Comparison of ENCODE assay signal across 8 cellular contexts in genomic region chr12:120438495-120439198, GRCh38. TPM values are rescaled to one million over a fixed set of nuclear protein-coding genes. Genes with fewer than 3 reads are reported as not detected.
DNase-seq lines count a peak whose midpoint lies in the region; ATAC-seq, FAIRE-seq and TF ChIP-seq lines count a peak whose summit lies in the region.

No MANE protein-coding gene starts in this region.

- peak overlapping the region; percentile 79 for H3K9ac ChIP-seq in HepG2 (ENCODE audit: insufficient read depth, low read depth, low read length)

- in situ Hi-C loops in HepG2 (cut with HindIII; ENCODE audit: extremely low pct_ligation_motif_present, low pct_unique_long_range_greater_than_20kb), result loop anchor here (10.0 kb wide), 1 partner anchor 114 kb away; the partner anchor contains the start of gene PLA2G1B
- in situ Hi-C loops in transverse colon (cut with MboI; ENCODE audit: low pct_ligation_motif_present in 1 of 4, low pct_unique_long_range_greater_than_20kb in 1 of 4, low sequenced_read_pairs in 3 of 4), result loop anchor here in 2 of 4 donors (10.0 kb wide), 2 partner anchors 84 to 114 kb away; partner anchors contain the start of gene PLA2G1B (in 1 of the 2)

- DNase-seq in A549 (ENCODE audit: low read depth in 1 of 2, low spot score in 1 of 2), result no peak
- DNase-seq in HFF-Myc (ENCODE audit: extremely low read depth, low read depth), result no peak
- no peak for DNase-seq in ascending aorta (ENCODE audit: low spot score in 2 of 2)
- no peak for DNase-seq in HepG2 (ENCODE audit: low spot score)
- DNase-seq in transverse colon, result no peak
- DNase-seq in activated CD4-positive, CD25-positive, alpha-beta regulatory T cell treated with anti-CD3 and anti-CD28 coated beads, Interleukin-2, amount 50 U/mL, for 72 hours, result no peak
- no peak for DNase-seq in NCI-H1436 treated with DMSO at 0.1 percent for 48 hours (lab: John Stamatoyannopoulos, UW)

- peaks cover 14% of the 10 kb centered on the region for H3K4me1 ChIP-seq in A549
- peaks cover 0 to 15% of the 10 kb centered on the region in 2 donors for H3K4me1 ChIP-seq in ascending aorta
- H3K4me1 ChIP-seq in HepG2 (ENCODE audit: insufficient read depth, low read length), result peaks cover 27% of the 10 kb centered on the region
- H3K4me1 ChIP-seq in transverse colon, result peaks cover 11 to 20% (median 13%) of the 10 kb centered on the region in 4 donors

- H4K20me1 ChIP-seq in HepG2 (ENCODE audit: insufficient read depth, low read length), result peaks cover 16% of the 10 kb centered on the region; the same call in 1 of the 2 replicates

- H3K36me3 ChIP-seq in ascending aorta (peaks cover 19 to 26% of the 10 kb centered on the region in 2 donors), HepG2 (replicated peaks in 1 of 2; ENCODE audit: control insufficient read depth in 1 of 2, insufficient read depth in 2 of 2, low read length in 2 of 2) (peaks cover 6 to 18% of the 10 kb centered on the region in 2 experiments; a peak in 3 of 5 replicates), transverse colon (peaks cover 0 to 7% (median 2%) of the 10 kb centered on the region in 4 donors)

- H3K27ac ChIP-seq in A549 (peak overlapping the region; percentile 71 to 91), ascending aorta (peak overlapping the region; percentile 72 to 77), HepG2 (ENCODE audit: extremely low read length, insufficient read depth, low read length) (peak overlapping the region; percentile 52), transverse colon (peak overlapping the region; percentile 90 to 92 (median 92))

- no peak for TF ChIP-seq RAD21 in A549 (conservative IDR thresholded peaks at IDR 0.05 in 1 of 2, IDR thresholded peaks at IDR 0.05 in 1 of 2)
- TF ChIP-seq RAD21 in HepG2 (CRISPR knock-in tag; IDR thresholded peaks at IDR 0.05), result no peak

- H2AFZ ChIP-seq in HepG2 (ENCODE audit: low read length), result no peak overlapping the region

- WGBS in A549 (ENCODE audit: missing lambda C conversion rate), result 37% methylated on average over 17 of the region's 17 CpGs
- WGBS in HepG2 (ENCODE audit: low lambda C conversion rate), result 16% methylated on average over 15 of the region's 17 CpGs
- WGBS in transverse colon (ENCODE audit: low coverage in 1 of 2), 2 donors, result 21 to 33% methylated on average over 9 to 17 of the region's 17 CpGs

- TF ChIP-seq EP300 in A549 (IDR thresholded peaks at IDR 0.05) (no peak), HepG2 (IDR thresholded peaks at IDR 0.05; ENCODE audit: low read depth in 2 of 2, low read length in 2 of 2) (no peak), HepG2 (CRISPR knock-in tag; IDR thresholded peaks at IDR 0.05; ENCODE audit: borderline replicate concordance) (no peak), transverse colon (IDR thresholded peaks at IDR 0.05; ENCODE audit: low read depth) (no peak)

- TF ChIP-seq POLR2A in A549 (IDR thresholded peaks at IDR 0.05; ENCODE audit: low read length), result no peak
- TF ChIP-seq POLR2A in HepG2 (IDR thresholded peaks at IDR 0.05; ENCODE audit: insufficient read depth in 1 of 2, low read depth in 2 of 2, low read length in 2 of 2), result no peak
- TF ChIP-seq POLR2A in transverse colon (IDR thresholded peaks at IDR 0.05), result no peak

- H3K4me2 ChIP-seq in A549, result peak overlapping the region; percentile 90
- H3K4me2 ChIP-seq in HepG2 (ENCODE audit: low read depth, low read length), result peak overlapping the region; percentile 90

- POLR2A ChIA-PET in A549 (lab: Yijun Ruan, JAX), result interaction anchor here (0.6 to 1.3 kb wide), 2 partner anchors 50 to 147 kb away, joined by 4 to 10 read pairs; partner anchors contain the start of gene RNU4-2
- POLR2A ChIA-PET in HepG2 (lab: Yijun Ruan, JAX), result interaction anchor here (0.7 to 1.4 kb wide), 4 partner anchors 7 to 237 kb away, joined by 3 to 8 read pairs (median 6); partner anchors contain the start of gene RPLP0

- FAIRE-seq in A549 (lab: Jason Lieb, UNC) (no peak), HepG2 (lab: Jason Lieb, UNC) (no peak)

- H3K4me3 ChIP-seq in A549 (peak overlapping the region; percentile 79), HFF-Myc (replicated peaks; ENCODE audit: low read depth, low read length) (peak overlapping the region; percentile 88), ascending aorta (peak overlapping the region; percentile 68 to 84), HepG2 (replicated peaks in 1 of 3; ENCODE audit: insufficient read depth in 1 of 3, low read depth in 2 of 3, low read length in 3 of 3) (peak overlapping the region; percentile 85 to 96 (median 90)), transverse colon (peak overlapping the region; percentile 69 to 94 (median 83))

- peak; percentile 2 to 11; a peak in 3 of 6 replicates for ATAC-seq in A549
- ATAC-seq in HepG2, result peak; percentile 20
- ATAC-seq in GM18519 (IDR thresholded peaks at IDR 0.05; ENCODE audit: low FRiP score, unreplicated experiment), result no peak

- H3K9me3 ChIP-seq in A549 (no peaks in the 10 kb centered on the region), ascending aorta (no peaks in the 10 kb centered on the region), HepG2 (ENCODE audit: low read length) (no peaks in the 10 kb centered on the region), transverse colon (no peaks in the 10 kb centered on the region)

- BruUV-seq in HepG2 (replicated peaks; lab: Mats Ljungman, UMichigan), result TSS peak; percentile 77

- peaks cover 24% of the 10 kb centered on the region for H3K79me2 ChIP-seq in HepG2 (ENCODE audit: insufficient read depth, low read length)

- TF ChIP-seq CTCF in A549 (IDR thresholded peaks at IDR 0.05), result no peak
- no peak for TF ChIP-seq CTCF in HFF-Myc (IDR thresholded peaks at IDR 0.05; ENCODE audit: low read depth, low read length, missing control alignments)
- TF ChIP-seq CTCF in ascending aorta (IDR thresholded peaks at IDR 0.05), result no peak
- no peak for TF ChIP-seq CTCF in HepG2 (CRISPR knock-in tag; IDR thresholded peaks at IDR 0.05)
- TF ChIP-seq CTCF in transverse colon (IDR thresholded peaks at IDR 0.05), result no peak

- intact Hi-C loops in ascending aorta (cut with DNase I), result no loop called here
- intact Hi-C loops in HepG2 (cut with micrococcal nuclease; ENCODE audit: unreplicated experiment), result loop anchor here (2.0 to 10.0 kb wide), 2 partner anchors 28 to 114 kb away; partner anchors contain the start of gene PLA2G1B
- intact Hi-C loops in transverse colon (cut with DNase I; ENCODE audit: low total_unique reads), result no loop called here

- CTCF ChIA-PET in A549 (lab: Yijun Ruan, JAX), result interaction anchor here (0.9 to 10.1 kb wide), 15 partner anchors 9 to 238 kb away, joined by 3 to 99 read pairs (median 4); partner anchors contain the start of genes RPLP0 and SRSF9
- CTCF ChIA-PET in HepG2 (lab: Yijun Ruan, JAX; ENCODE audit: low intra/inter-chr PET ratio, low total read pairs), result interaction anchor here (1.2 kb wide), 1 partner anchor 31 kb away, joined by 3 read pairs; the partner anchor contains the start of gene SRSF9

- no peaks in the 10 kb centered on the region for H3K27me3 ChIP-seq in ascending aorta
- no peaks in the 10 kb centered on the region; a peak in 1 of 5 replicates for H3K27me3 ChIP-seq in HepG2 (ENCODE audit: control insufficient read depth in 1 of 2, insufficient read depth in 2 of 2, low read length in 2 of 2)
- H3K27me3 ChIP-seq in transverse colon, result no peaks in the 10 kb centered on the region

RNA-seq across cellular contexts. Expression of gene COX6A1, which starts 0.7 kb away (rescaled TPM):
- polyA plus RNA-seq in A549 (2011; rRNA removed) (948 and 1,287 TPM in 2 replicates), A549 (2017; fragmentation: RNase III; extraction: RNeasy Plus Mini Kit Qiagen cat#74134 plus additional on column Dnase treatment) (709 to 768 TPM (median 759 TPM) in 3 replicates), HepG2 (2011; rRNA removed) (655 and 673 TPM in 2 replicates)
- 2,005 and 2,029 TPM in 2 replicates for polyA plus RNA-seq in A549 (2012; cell fraction: cytosol; rRNA removed)
- 3,876 and 3,914 TPM in 2 replicates for polyA plus RNA-seq in A549 (2012; cell fraction: nucleus; rRNA removed)
- 209 and 257 TPM in 2 replicates for polyA minus RNA-seq in A549 (2011; rRNA and poly(A)+ RNA removed)
- total RNA-seq in ascending aorta (686 TPM), HepG2 (2016; rRNA removed; fragmentation: Illumina TruSeq; extraction: Trizol) (204 and 542 TPM in 2 replicates), transverse colon (1,000 to 10,000 TPM in 2 of 4 donors, 100 to 1,000 TPM in 2; 469 to 1,865 (median 1,048) TPM)
- 121 and 131 TPM in 2 replicates for total RNA-seq in HepG2 (2016; cell fraction: cytosol; rRNA removed; fragmentation: Illumina TruSeq; extraction: Trizol; ENCODE audit: low read depth)
- total RNA-seq in HepG2 (2016; cell fraction: insoluble cytoplasmic fraction; rRNA removed; fragmentation: Illumina TruSeq; extraction: Trizol), result 226 and 562 TPM in 2 replicates
- total RNA-seq in HepG2 (2016; cell fraction: membrane; rRNA removed; fragmentation: Illumina TruSeq; extraction: Trizol), result 107 and 111 TPM in 2 replicates
- 291 and 339 TPM in 2 replicates for total RNA-seq in HepG2 (2016; cell fraction: nucleus; rRNA removed; fragmentation: Illumina TruSeq; extraction: Trizol)
- polyA plus RNA-seq in HepG2 (2011; cell fraction: cytosol; rRNA removed), result 682 and 991 TPM in 2 replicates
- polyA plus RNA-seq in HepG2 (2011; cell fraction: nucleus; rRNA removed), result 688 and 965 TPM in 2 replicates
- polyA plus RNA-seq in HepG2 (2012), result 389 and 405 TPM in 2 replicates
- 114 and 131 TPM in 2 replicates for polyA plus RNA-seq in HepG2 (2016; cell fraction: cytosol; fragmentation: Illumina TruSeq; extraction: Trizol; ENCODE audit: low read depth)
- polyA plus RNA-seq in HepG2 (2016; cell fraction: insoluble cytoplasmic fraction; fragmentation: Illumina TruSeq; extraction: Trizol; ENCODE audit: low read depth), result 204 and 225 TPM in 2 replicates
- polyA plus RNA-seq in HepG2 (2016; cell fraction: membrane; fragmentation: Illumina TruSeq; extraction: Trizol; ENCODE audit: low read depth), result 86.9 and 92.6 TPM in 2 replicates
- polyA plus RNA-seq in HepG2 (2016; cell fraction: nucleus; fragmentation: Illumina TruSeq; extraction: Trizol; ENCODE audit: insufficient read depth, low read depth), result 490 and 539 TPM in 2 replicates
- 318 and 569 TPM in 2 replicates for polyA minus RNA-seq in HepG2 (2011; rRNA and poly(A)+ RNA removed; ENCODE audit: low replicate concordance)
- 173 and 174 TPM in 2 replicates for polyA minus RNA-seq in HepG2 (2011; cell fraction: cytosol; rRNA and poly(A)+ RNA removed)
- 97.8 and 134 TPM in 2 replicates for polyA minus RNA-seq in HepG2 (2011; cell fraction: nucleus; rRNA and poly(A)+ RNA removed)

RNA-seq across cellular contexts. Expression of gene TRIAP1, which starts 7.5 kb away (rescaled TPM):
- polyA plus RNA-seq in A549 (2011; rRNA removed) (97.9 and 114 TPM in 2 replicates), A549 (2017; fragmentation: RNase III; extraction: RNeasy Plus Mini Kit Qiagen cat#74134 plus additional on column Dnase treatment) (70.9 to 81.9 TPM (median 72.3 TPM) in 3 replicates), HepG2 (2011; rRNA removed) (44.4 and 55.0 TPM in 2 replicates)
- polyA plus RNA-seq in A549 (2012; cell fraction: cytosol; rRNA removed), result 24.2 and 27.2 TPM in 2 replicates
- 6.6 and 9.9 TPM in 2 replicates for polyA plus RNA-seq in A549 (2012; cell fraction: nucleus; rRNA removed)
- polyA minus RNA-seq in A549 (2011; rRNA and poly(A)+ RNA removed), result 11.1 and 12.6 TPM in 2 replicates
- total RNA-seq in ascending aorta (12.1 TPM), HepG2 (2016; rRNA removed; fragmentation: Illumina TruSeq; extraction: Trizol) (117 and 178 TPM in 2 replicates), transverse colon (10 to 100 TPM in 3 of 4 donors, 1 to 10 TPM in 1; 7.2 to 20.9 (median 11.9) TPM)
- total RNA-seq in HepG2 (2016; cell fraction: cytosol; rRNA removed; fragmentation: Illumina TruSeq; extraction: Trizol; ENCODE audit: low read depth), result 39.1 and 44.5 TPM in 2 replicates
- 119 and 181 TPM in 2 replicates for total RNA-seq in HepG2 (2016; cell fraction: insoluble cytoplasmic fraction; rRNA removed; fragmentation: Illumina TruSeq; extraction: Trizol)
- total RNA-seq in HepG2 (2016; cell fraction: membrane; rRNA removed; fragmentation: Illumina TruSeq; extraction: Trizol), result 111 and 122 TPM in 2 replicates
- 43.7 and 44.3 TPM in 2 replicates for total RNA-seq in HepG2 (2016; cell fraction: nucleus; rRNA removed; fragmentation: Illumina TruSeq; extraction: Trizol)
- 24.2 and 38.0 TPM in 2 replicates for polyA plus RNA-seq in HepG2 (2011; cell fraction: cytosol; rRNA removed)
- polyA plus RNA-seq in HepG2 (2011; cell fraction: nucleus; rRNA removed), result 10.3 and 10.4 TPM in 2 replicates
- 53.7 and 57.3 TPM in 2 replicates for polyA plus RNA-seq in HepG2 (2012)
- polyA plus RNA-seq in HepG2 (2016; cell fraction: cytosol; fragmentation: Illumina TruSeq; extraction: Trizol; ENCODE audit: low read depth), result 40.5 and 48.9 TPM in 2 replicates
- polyA plus RNA-seq in HepG2 (2016; cell fraction: insoluble cytoplasmic fraction; fragmentation: Illumina TruSeq; extraction: Trizol; ENCODE audit: low read depth), result 178 and 205 TPM in 2 replicates
- polyA plus RNA-seq in HepG2 (2016; cell fraction: membrane; fragmentation: Illumina TruSeq; extraction: Trizol; ENCODE audit: low read depth), result 88.7 and 94.2 TPM in 2 replicates
- polyA plus RNA-seq in HepG2 (2016; cell fraction: nucleus; fragmentation: Illumina TruSeq; extraction: Trizol; ENCODE audit: insufficient read depth, low read depth), result 77.8 and 83.9 TPM in 2 replicates
- polyA minus RNA-seq in HepG2 (2011; rRNA and poly(A)+ RNA removed; ENCODE audit: low replicate concordance), result 5.9 and 9.3 TPM in 2 replicates
- 16.6 and 18.5 TPM in 2 replicates for polyA minus RNA-seq in HepG2 (2011; cell fraction: cytosol; rRNA and poly(A)+ RNA removed)
- polyA minus RNA-seq in HepG2 (2011; cell fraction: nucleus; rRNA and poly(A)+ RNA removed), result 11.6 and 11.8 TPM in 2 replicates

RNA-seq across cellular contexts. Expression of gene GATC, which starts 7.6 kb away (rescaled TPM):
- polyA plus RNA-seq in A549 (2011; rRNA removed) (39.9 and 40.6 TPM in 2 replicates), A549 (2017; fragmentation: RNase III; extraction: RNeasy Plus Mini Kit Qiagen cat#74134 plus additional on column Dnase treatment) (19.7 to 22.5 TPM (median 20.6 TPM) in 3 replicates), HepG2 (2011; rRNA removed) (16.2 and 17.7 TPM in 2 replicates)
- polyA plus RNA-seq in A549 (2012; cell fraction: cytosol; rRNA removed), result 12.8 and 14.0 TPM in 2 replicates
- polyA plus RNA-seq in A549 (2012; cell fraction: nucleus; rRNA removed), result 8.3 and 10.1 TPM in 2 replicates
- polyA minus RNA-seq in A549 (2011; rRNA and poly(A)+ RNA removed), result 12.8 and 15.3 TPM in 2 replicates
- total RNA-seq in ascending aorta (6.2 TPM), HepG2 (2016; rRNA removed; fragmentation: Illumina TruSeq; extraction: Trizol) (29.7 and 38.5 TPM in 2 replicates), transverse colon (10 to 100 TPM; 15.5 to 21.6 (median 19.2) TPM)
- total RNA-seq in HepG2 (2016; cell fraction: cytosol; rRNA removed; fragmentation: Illumina TruSeq; extraction: Trizol; ENCODE audit: low read depth), result 6.2 and 7.0 TPM in 2 replicates
- total RNA-seq in HepG2 (2016; cell fraction: insoluble cytoplasmic fraction; rRNA removed; fragmentation: Illumina TruSeq; extraction: Trizol), result 27.8 and 40.0 TPM in 2 replicates
- total RNA-seq in HepG2 (2016; cell fraction: membrane; rRNA removed; fragmentation: Illumina TruSeq; extraction: Trizol), result 19.6 and 20.8 TPM in 2 replicates
- 15.6 and 15.8 TPM in 2 replicates for total RNA-seq in HepG2 (2016; cell fraction: nucleus; rRNA removed; fragmentation: Illumina TruSeq; extraction: Trizol)
- 11.9 and 14.7 TPM in 2 replicates for polyA plus RNA-seq in HepG2 (2011; cell fraction: cytosol; rRNA removed)
- polyA plus RNA-seq in HepG2 (2011; cell fraction: nucleus; rRNA removed), result 11.4 and 14.2 TPM in 2 replicates
- 16.9 and 17.4 TPM in 2 replicates for polyA plus RNA-seq in HepG2 (2012)
- 6.3 and 6.9 TPM in 2 replicates for polyA plus RNA-seq in HepG2 (2016; cell fraction: cytosol; fragmentation: Illumina TruSeq; extraction: Trizol; ENCODE audit: low read depth)
- polyA plus RNA-seq in HepG2 (2016; cell fraction: insoluble cytoplasmic fraction; fragmentation: Illumina TruSeq; extraction: Trizol; ENCODE audit: low read depth), result 39.2 and 42.0 TPM in 2 replicates
- 16.7 and 17.8 TPM in 2 replicates for polyA plus RNA-seq in HepG2 (2016; cell fraction: membrane; fragmentation: Illumina TruSeq; extraction: Trizol; ENCODE audit: low read depth)
- 24.7 and 31.3 TPM in 2 replicates for polyA plus RNA-seq in HepG2 (2016; cell fraction: nucleus; fragmentation: Illumina TruSeq; extraction: Trizol; ENCODE audit: insufficient read depth, low read depth)
- 39.6 and 42.0 TPM in 2 replicates for polyA minus RNA-seq in HepG2 (2011; rRNA and poly(A)+ RNA removed; ENCODE audit: low replicate concordance)
- polyA minus RNA-seq in HepG2 (2011; cell fraction: cytosol; rRNA and poly(A)+ RNA removed), result 11.3 and 14.5 TPM in 2 replicates
- 13.5 and 15.9 TPM in 2 replicates for polyA minus RNA-seq in HepG2 (2011; cell fraction: nucleus; rRNA and poly(A)+ RNA removed)

RNA-seq across cellular contexts. Expression of gene SRSF9, which starts 30.9 kb away (rescaled TPM):
- polyA plus RNA-seq in A549 (2011; rRNA removed), result 173 and 218 TPM in 2 replicates
- 254 and 263 TPM in 2 replicates for polyA plus RNA-seq in A549 (2012; cell fraction: cytosol; rRNA removed)
- 103 and 127 TPM in 2 replicates for polyA plus RNA-seq in A549 (2012; cell fraction: nucleus; rRNA removed)
- 288 to 316 TPM (median 306 TPM) in 3 replicates for polyA plus RNA-seq in A549 (2017; fragmentation: RNase III; extraction: RNeasy Plus Mini Kit Qiagen cat#74134 plus additional on column Dnase treatment)
- 65.9 and 75.9 TPM in 2 replicates for polyA minus RNA-seq in A549 (2011; rRNA and poly(A)+ RNA removed)
- 68.6 TPM for total RNA-seq in ascending aorta
- total RNA-seq in HepG2 (2016; rRNA removed; fragmentation: Illumina TruSeq; extraction: Trizol), result 144 and 153 TPM in 2 replicates
- 79.8 and 92.3 TPM in 2 replicates for total RNA-seq in HepG2 (2016; cell fraction: cytosol; rRNA removed; fragmentation: Illumina TruSeq; extraction: Trizol; ENCODE audit: low read depth)
- total RNA-seq in HepG2 (2016; cell fraction: insoluble cytoplasmic fraction; rRNA removed; fragmentation: Illumina TruSeq; extraction: Trizol), result 147 and 151 TPM in 2 replicates
- 156 and 174 TPM in 2 replicates for total RNA-seq in HepG2 (2016; cell fraction: membrane; rRNA removed; fragmentation: Illumina TruSeq; extraction: Trizol)
- 91.6 and 93.3 TPM in 2 replicates for total RNA-seq in HepG2 (2016; cell fraction: nucleus; rRNA removed; fragmentation: Illumina TruSeq; extraction: Trizol)
- 96.2 and 125 TPM in 2 replicates for polyA plus RNA-seq in HepG2 (2011; rRNA removed)
- 104 and 110 TPM in 2 replicates for polyA plus RNA-seq in HepG2 (2011; cell fraction: cytosol; rRNA removed)
- polyA plus RNA-seq in HepG2 (2011; cell fraction: nucleus; rRNA removed), result 63.8 and 77.8 TPM in 2 replicates
- polyA plus RNA-seq in HepG2 (2012), result 107 and 137 TPM in 2 replicates
- polyA plus RNA-seq in HepG2 (2016; cell fraction: cytosol; fragmentation: Illumina TruSeq; extraction: Trizol; ENCODE audit: low read depth), result 105 and 142 TPM in 2 replicates
- polyA plus RNA-seq in HepG2 (2016; cell fraction: insoluble cytoplasmic fraction; fragmentation: Illumina TruSeq; extraction: Trizol; ENCODE audit: low read depth), result 249 and 255 TPM in 2 replicates
- 171 and 200 TPM in 2 replicates for polyA plus RNA-seq in HepG2 (2016; cell fraction: membrane; fragmentation: Illumina TruSeq; extraction: Trizol; ENCODE audit: low read depth)
- 188 and 193 TPM in 2 replicates for polyA plus RNA-seq in HepG2 (2016; cell fraction: nucleus; fragmentation: Illumina TruSeq; extraction: Trizol; ENCODE audit: insufficient read depth, low read depth)
- polyA minus RNA-seq in HepG2 (2011; rRNA and poly(A)+ RNA removed; ENCODE audit: low replicate concordance), result 43.3 and 56.5 TPM in 2 replicates
- 67.3 and 72.5 TPM in 2 replicates for polyA minus RNA-seq in HepG2 (2011; cell fraction: cytosol; rRNA and poly(A)+ RNA removed)
- 74.4 and 78.4 TPM in 2 replicates for polyA minus RNA-seq in HepG2 (2011; cell fraction: nucleus; rRNA and poly(A)+ RNA removed)
- 10 to 100 TPM; 33.7 to 93.8 (median 64.5) TPM for total RNA-seq in transverse colon

RNA-seq across cellular contexts. Expression of gene DYNLL1, which starts 57.3 kb away (rescaled TPM):
- 744 and 825 TPM in 2 replicates for polyA plus RNA-seq in A549 (2011; rRNA removed)
- 607 and 698 TPM in 2 replicates for polyA plus RNA-seq in A549 (2012; cell fraction: cytosol; rRNA removed)
- 286 and 347 TPM in 2 replicates for polyA plus RNA-seq in A549 (2012; cell fraction: nucleus; rRNA removed)
- 700 to 848 TPM (median 735 TPM) in 3 replicates for polyA plus RNA-seq in A549 (2017; fragmentation: RNase III; extraction: RNeasy Plus Mini Kit Qiagen cat#74134 plus additional on column Dnase treatment)
- 89.7 and 109 TPM in 2 replicates for polyA minus RNA-seq in A549 (2011; rRNA and poly(A)+ RNA removed)
- total RNA-seq in ascending aorta, result 216 TPM
- 271 and 403 TPM in 2 replicates for total RNA-seq in HepG2 (2016; rRNA removed; fragmentation: Illumina TruSeq; extraction: Trizol)
- total RNA-seq in HepG2 (2016; cell fraction: cytosol; rRNA removed; fragmentation: Illumina TruSeq; extraction: Trizol; ENCODE audit: low read depth), result 125 and 176 TPM in 2 replicates
- 277 and 420 TPM in 2 replicates for total RNA-seq in HepG2 (2016; cell fraction: insoluble cytoplasmic fraction; rRNA removed; fragmentation: Illumina TruSeq; extraction: Trizol)
- total RNA-seq in HepG2 (2016; cell fraction: membrane; rRNA removed; fragmentation: Illumina TruSeq; extraction: Trizol), result 174 and 230 TPM in 2 replicates
- total RNA-seq in HepG2 (2016; cell fraction: nucleus; rRNA removed; fragmentation: Illumina TruSeq; extraction: Trizol), result 119 and 123 TPM in 2 replicates
- 294 and 318 TPM in 2 replicates for polyA plus RNA-seq in HepG2 (2011; rRNA removed)
- 305 and 402 TPM in 2 replicates for polyA plus RNA-seq in HepG2 (2011; cell fraction: cytosol; rRNA removed)
- 130 and 152 TPM in 2 replicates for polyA plus RNA-seq in HepG2 (2011; cell fraction: nucleus; rRNA removed)
- 350 and 505 TPM in 2 replicates for polyA plus RNA-seq in HepG2 (2012)
- polyA plus RNA-seq in HepG2 (2016; cell fraction: cytosol; fragmentation: Illumina TruSeq; extraction: Trizol; ENCODE audit: low read depth), result 240 and 370 TPM in 2 replicates
- 862 and 951 TPM in 2 replicates for polyA plus RNA-seq in HepG2 (2016; cell fraction: insoluble cytoplasmic fraction; fragmentation: Illumina TruSeq; extraction: Trizol; ENCODE audit: low read depth)
- polyA plus RNA-seq in HepG2 (2016; cell fraction: membrane; fragmentation: Illumina TruSeq; extraction: Trizol; ENCODE audit: low read depth), result 322 and 411 TPM in 2 replicates
- polyA plus RNA-seq in HepG2 (2016; cell fraction: nucleus; fragmentation: Illumina TruSeq; extraction: Trizol; ENCODE audit: insufficient read depth, low read depth), result 362 and 385 TPM in 2 replicates
- 59.5 and 114 TPM in 2 replicates for polyA minus RNA-seq in HepG2 (2011; rRNA and poly(A)+ RNA removed; ENCODE audit: low replicate concordance)
- 80.5 and 87.3 TPM in 2 replicates for polyA minus RNA-seq in HepG2 (2011; cell fraction: cytosol; rRNA and poly(A)+ RNA removed)
- polyA minus RNA-seq in HepG2 (2011; cell fraction: nucleus; rRNA and poly(A)+ RNA removed), result 57.0 and 67.4 TPM in 2 replicates
- 100 to 1,000 TPM in 3 of 4 donors, 10 to 100 TPM in 1; 60.5 to 291 (median 190) TPM for total RNA-seq in transverse colon

Comparison
In these comparisons a context has a peak if more than half of its experiments do, and no peak if none do; other contexts are left out.
1. Of the 38 proteins assayed by ChIP-seq in both HepG2 and A549: peak only in HepG2: KDM5A; only in A549: PHF8; in both: none; in neither: 36.